ENCODE assay signal across 18 cellular contexts in the genomic region with DNA sequence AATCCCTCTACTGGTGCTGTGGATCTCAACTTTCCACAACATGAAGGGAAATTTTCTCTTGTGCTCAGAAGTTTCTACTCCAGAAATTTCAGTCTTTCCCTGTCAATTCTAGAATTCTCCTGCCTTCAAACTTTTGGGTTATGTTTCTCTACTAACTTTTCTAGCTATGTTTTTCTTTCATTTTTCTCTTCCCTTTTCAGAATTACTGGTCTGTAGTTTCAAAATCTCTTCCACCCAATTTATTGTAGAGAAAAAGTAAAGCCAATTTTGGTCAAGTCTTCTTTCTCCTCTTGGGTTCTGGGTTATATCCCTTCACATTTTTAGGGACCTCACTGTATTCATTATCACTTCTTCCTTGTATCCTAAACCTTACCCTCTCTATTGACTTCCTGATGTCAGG. TPM values are rescaled to one million over a fixed set of nuclear protein-coding genes. Genes with fewer than 3 reads are reported as not detected.
"Had no signal": no experiment of that assay in that cellular context is flagged by ENCODE, and none has a peak within 500 bp of the region (broad histone marks: within the 10 kb centered on the region; RNA-seq: fewer than 3 reads in every experiment).

No MANE protein-coding gene starts in this region.

- H3K27me3 ChIP-seq: heart right ventricle, ovary, right atrium auricular region, stomach, transverse colon had no signal

- ATAC-seq: esophagus mucosa; heart right ventricle; naive thymus-derived CD4-positive, alpha-beta T cell had no signal

- DNase-seq: effector memory CD4-positive, alpha-beta T cell; heart right ventricle; hypothalamus; kidney glomerular epithelial cell; mesendoderm; naive thymus-derived CD4-positive, alpha-beta T cell; nucleus accumbens; ovary; small intestine; stimulated activated CD4-positive, alpha-beta T cell treated with anti-CD3 and anti-CD28 coated beads, Interleukin-12 subunit alpha, Interleukin-12 subunit beta, amount 100 ng/mL, for 4 hours; stimulated activated naive CD4-positive, alpha-beta T cell; stomach; substantia nigra; transverse colon had no signal

- H3K27ac ChIP-seq: heart right ventricle, ovary, right atrium auricular region, stomach, thoracic aorta, transverse colon had no signal

- H3K36me3 ChIP-seq: heart right ventricle, ovary, right atrium auricular region, stomach, thoracic aorta, transverse colon had no signal

- H3K4me3 ChIP-seq: heart right ventricle, ovary, right atrium auricular region, stomach, thoracic aorta, transverse colon had no signal

- H3K4me1 ChIP-seq: heart right ventricle, right atrium auricular region, stomach, transverse colon had no signal

- H3K9me3 ChIP-seq: heart right ventricle, ovary, right atrium auricular region, stomach, thoracic aorta, transverse colon had no signal

RNA-seq across cellular contexts. Expression of a gene that starts 18.9 kb away (rescaled TPM):
- total RNA-seq: lung microvascular endothelial cell; naive thymus-derived CD4-positive, alpha-beta T cell had no signal
